17 cellular contexts compared by ENCODE assay signal in genomic region chr3:4687596-4687995, GRCh38.
DNase-seq lines count a peak whose midpoint lies in the region; ATAC-seq, FAIRE-seq and TF ChIP-seq lines count a peak whose summit lies in the region.
"Had no signal": no experiment of that assay in that cellular context is flagged by ENCODE, and none has a peak within 500 bp of the region (broad histone marks: within the 10 kb centered on the region; RNA-seq: fewer than 3 reads in every experiment).

No MANE protein-coding gene starts in this region.

- no peak for FAIRE-seq in A549 (lab: Jason Lieb, UNC)
- FAIRE-seq: G401.6, GM12891, H1 had no signal

- no TSS peak for BruUV-seq in PC-9 (replicated peaks; lab: Mats Ljungman, UMichigan)

- no peaks in the 10 kb centered on the region for H3K79me2 ChIP-seq in PC-9 (ENCODE audit: low read depth)
- H3K79me2 ChIP-seq in hepatocyte, result no peaks in the 10 kb centered on the region

- no peaks in the 10 kb centered on the region for H3K4me1 ChIP-seq in A549
- peaks cover 10% of the 10 kb centered on the region; the same call in 1 of the 2 replicates for H3K4me1 ChIP-seq in PC-9 (replicated peaks; ENCODE audit: insufficient read depth)
- peaks cover 12% of the 10 kb centered on the region for H3K4me1 ChIP-seq in hepatocyte (ENCODE audit: insufficient read depth)
- peaks cover 7% of the 10 kb centered on the region for H3K4me1 ChIP-seq in prostate gland (replicated peaks)
- H3K4me1 ChIP-seq in ascending aorta, result no peaks in the 10 kb centered on the region

- TF ChIP-seq CTCF in A549 (IDR thresholded peaks at IDR 0.05) (no peak), PC-9 (conservative IDR thresholded peaks at IDR 0.05) (no peak), hepatocyte (IDR thresholded peaks at IDR 0.05; ENCODE audit: poor library complexity) (no peak), prostate gland (IDR thresholded peaks at IDR 0.05) (no peak), ascending aorta (IDR thresholded peaks at IDR 0.05) (no peak)

- CTCF ChIA-PET in A549 (lab: Yijun Ruan, JAX), result interaction anchor here (1.2 kb wide), 1 partner anchor 24 kb away, joined by 4 read pairs; no protein-coding TSS in a partner anchor
- CTCF ChIA-PET in PC-9 (lab: Charles Lee), result no interaction called here

- ATAC-seq in A549, result no peak
- no peak for ATAC-seq in HG03378 (IDR thresholded peaks at IDR 0.05; ENCODE audit: unreplicated experiment)
- no peak for ATAC-seq in GM18505 (IDR thresholded peaks at IDR 0.05; ENCODE audit: unreplicated experiment)

- H2AFZ ChIP-seq in PC-9 (no peak overlapping the region), hepatocyte (no peak overlapping the region)

- H3K4me3 ChIP-seq in A549, result no peak overlapping the region
- no peak overlapping the region for H3K4me3 ChIP-seq in PC-9
- H3K4me3 ChIP-seq in hepatocyte, result no peak overlapping the region
- no peak overlapping the region for H3K4me3 ChIP-seq in prostate gland
- H3K4me3 ChIP-seq in ascending aorta, result no peak overlapping the region
- H3K4me3 ChIP-seq: HAP-1 had no signal

- H3K27ac ChIP-seq in A549 (no peak overlapping the region), PC-9 (peak overlapping the region; percentile 43), hepatocyte (peak overlapping the region; percentile 73), prostate gland (peak overlapping the region; percentile 19 to 64), ascending aorta (no peak overlapping the region)

- DNase-seq in A549 (ENCODE audit: low read depth in 1 of 2, low spot score in 1 of 2) (no peak), PC-9 (no peak), hepatocyte (ENCODE audit: low spot score) (no peak), prostate gland (ENCODE audit: low spot score) (no peak), ascending aorta (ENCODE audit: low spot score in 2 of 2) (no peak), DMS114 treated with DMSO at 0.1 percent for 48 hours (lab: John Stamatoyannopoulos, UW; ENCODE audit: unreplicated experiment) (no peak)
- DNase-seq: C1 segment of cervical spinal cord; CD4-positive, alpha-beta memory T cell; DMS153; DMS79 treated with DMSO at 0.1 percent for 48 hours; EL had no signal

- H3K9me3 ChIP-seq in A549 (peaks cover 15% of the 10 kb centered on the region; the same call in 2 of the 3 replicates), PC-9 (ENCODE audit: insufficient read depth, low read depth) (peaks cover 5% of the 10 kb centered on the region; the same call in 1 of the 2 replicates), hepatocyte (ENCODE audit: low read depth) (peaks cover 13% of the 10 kb centered on the region), prostate gland (no peaks in the 10 kb centered on the region), ascending aorta (peaks cover 0 to 7% of the 10 kb centered on the region in 2 donors)
- H3K9me3 ChIP-seq: HAP-1 had no signal

- H3F3A ChIP-seq in PC-9 (ENCODE audit: insufficient read depth, low read depth), result no peaks in the 10 kb centered on the region; the same call in 1 of the 2 replicates

- TF ChIP-seq POLR2A in A549 (IDR thresholded peaks at IDR 0.05; ENCODE audit: low read length), result no peak
- TF ChIP-seq POLR2A in prostate gland (IDR thresholded peaks at IDR 0.05), result no peak
- no peak for TF ChIP-seq POLR2A in GM18505 (IDR thresholded peaks at IDR 0.05; ENCODE audit: borderline replicate concordance, extremely low read depth, insufficient read depth, insufficient read length)

- WGBS in A549 (ENCODE audit: missing lambda C conversion rate), result 69% methylated on average over 5 of the region's 5 CpGs
- WGBS in hepatocyte (ENCODE audit: low lambda C conversion rate, missing lambda C conversion rate), result 93% methylated on average over 5 of the region's 5 CpGs
- WGBS in prostate gland, result 83% methylated on average over 5 of the region's 5 CpGs

- H3K4me2 ChIP-seq in A549, result no peak overlapping the region
- H3K4me2 ChIP-seq in PC-9, result peak overlapping the region; percentile 24; the same call in 1 of the 2 replicates
- no peak overlapping the region for H3K4me2 ChIP-seq in hepatocyte

- TF ChIP-seq EP300 in A549 (IDR thresholded peaks at IDR 0.05), result no peak

- no peak for TF ChIP-seq RAD21 in A549 (conservative IDR thresholded peaks at IDR 0.05 in 1 of 2, IDR thresholded peaks at IDR 0.05 in 1 of 2)

- POLR2A ChIA-PET in A549 (lab: Yijun Ruan, JAX), result no interaction called here
- POLR2A ChIA-PET in PC-9 (lab: Charles Lee; ENCODE audit: unreplicated experiment), result no interaction called here

- H3K9me2 ChIP-seq in PC-9 (ENCODE audit: insufficient read depth) (no peaks in the 10 kb centered on the region), hepatocyte (replicated peaks; ENCODE audit: insufficient read depth) (no peaks in the 10 kb centered on the region)

- H3K27me3 ChIP-seq in PC-9 (ENCODE audit: insufficient read depth, low read depth) (no peaks in the 10 kb centered on the region), hepatocyte (no peaks in the 10 kb centered on the region), prostate gland (replicated peaks; ENCODE audit: insufficient read depth) (no peaks in the 10 kb centered on the region), ascending aorta (no peaks in the 10 kb centered on the region)

- H4K20me1 ChIP-seq in PC-9 (ENCODE audit: insufficient read depth), result no peaks in the 10 kb centered on the region
- no peaks in the 10 kb centered on the region for H4K20me1 ChIP-seq in hepatocyte (ENCODE audit: insufficient read depth, poor library complexity, severe bottlenecking)

- intact Hi-C loops in PC-9 (cut with micrococcal nuclease; ENCODE audit: unreplicated experiment) (no loop called here), prostate gland (cut with DNase I) (no loop called here), ascending aorta (cut with DNase I) (no loop called here)

- H3K36me3 ChIP-seq in PC-9 (ENCODE audit: low read depth), result no peaks in the 10 kb centered on the region
- no peaks in the 10 kb centered on the region for H3K36me3 ChIP-seq in hepatocyte (replicated peaks; ENCODE audit: insufficient read depth, low read depth)
- H3K36me3 ChIP-seq in prostate gland, result peaks cover 4 to 14% of the 10 kb centered on the region in 2 donors
- H3K36me3 ChIP-seq in ascending aorta, result peaks cover 73 to 94% of the 10 kb centered on the region in 2 donors
- H3K36me3 ChIP-seq: HAP-1 had no signal

TF ChIP-seq in A549, 52 proteins besides CTCF, POLR2A, EP300 and RAD21:
- 0 out of 2 replicates have a peak, but pooled peaks have one; percentile 33 for TF ChIP-seq KDM1A (IDR thresholded peaks at IDR 0.05; ENCODE audit: low read depth)
- TF ChIP-seq POLR2AphosphoS2 (conservative IDR thresholded peaks at IDR 0.05; ENCODE audit: low read length), result no peak

Comparison
In these comparisons a context has a peak if more than half of its experiments do, and no peak if none do; other contexts are left out.
1. H3K27ac ChIP-seq: peak in PC-9 (single experiment), hepatocyte (single experiment) and prostate gland (2 of 2); none in A549 (0 of 2) and ascending aorta (0 of 2).